27 cellular contexts compared by ENCODE assay signal in the genomic region with DNA sequence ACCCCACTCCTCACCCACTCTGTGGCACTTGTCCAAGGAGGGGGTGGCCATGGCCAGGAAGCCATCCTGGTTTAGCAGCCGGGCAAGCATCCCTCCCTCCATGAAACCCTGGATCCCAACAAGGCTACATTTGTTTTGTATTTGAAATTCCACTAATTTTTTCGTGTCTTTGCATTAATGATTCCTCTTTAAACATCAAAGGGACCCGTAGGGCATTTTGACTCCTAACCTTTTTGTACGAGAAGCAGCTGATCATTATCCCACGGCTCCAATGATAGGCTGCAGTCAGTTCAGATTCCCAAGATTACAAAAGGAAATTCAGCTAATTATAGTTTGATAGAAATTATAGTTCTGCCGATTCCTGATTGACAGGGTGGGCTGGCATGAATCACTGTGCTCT. TPM values are rescaled to one million over a fixed set of nuclear protein-coding genes. Genes with fewer than 3 reads are reported as not detected.
"Had no signal": no experiment of that assay in that cellular context is flagged by ENCODE, and none has a peak within 500 bp of the region (broad histone marks: within the 10 kb centered on the region; RNA-seq: fewer than 3 reads in every experiment).

No MANE protein-coding gene starts in this region.

- H3K4me2 ChIP-seq: KMS-11 had no signal

- H3K9me3 ChIP-seq: breast epithelium, Peyer's patch had no signal

- ATAC-seq: activated CD8-positive, alpha-beta memory T cell treated with anti-CD3 and anti-CD28 coated beads, Interleukin-2, amount 10 ng/mL, durations not matched to agents 7 days and 5 days; T-helper 17 cell; WTC11 had no signal

- H3K9ac ChIP-seq: KMS-11 had no signal

- DNase-seq: activated CD4-positive, alpha-beta T cell treated with anti-CD3 and anti-CD28 coated beads for 1 hour; activated CD4-positive, alpha-beta T cell treated with anti-CD3 and anti-CD28 coated beads, Interleukin-2, amount 10 ng/mL, durations not matched to agents 24 days and 14 days; activated CD4-positive, alpha-beta T cell treated with anti-CD3 and anti-CD28 coated beads, Interleukin-2, amount 50 U/mL, for 48 hours; activated CD8-positive, alpha-beta memory T cell treated with anti-CD3 and anti-CD28 coated beads, Interleukin-2, amount 10 ng/mL, durations not matched to agents 7 days and 5 days; activated effector memory CD4-positive, alpha-beta T cell treated with Interleukin-2 at 50 U/mL for 16 hours; activated naive CD4-positive, alpha-beta T cell; activated T-cell treated with anti-CD3 and anti-CD28 coated beads, Interleukin-2, amount 50 U/mL, for 24 hours; aorta; caudate nucleus; MM.1S; NCI-H1048; NCI-H146; NCI-H187 treated with DMSO at 0.1 percent for 48 hours; NCI-H2081 treated with DMSO at 0.1 percent for 48 hours; NCI-H2227 treated with DMSO at 0.1 percent for 48 hours; NCI-H446 treated with DMSO at 0.1 percent for 48 hours; NCI-H524 treated with DMSO at 0.1 percent for 48 hours; NCI-H82; Peyer's patch; SHP77 treated with DMSO at 0.1 percent for 48 hours; T-helper 17 cell; T-helper 9 cell had no signal

- H3K27ac ChIP-seq: breast epithelium, KMS-11, Peyer's patch, RWPE1 had no signal

- H3K4me3 ChIP-seq: breast epithelium, Peyer's patch had no signal

- H3K27me3 ChIP-seq: breast epithelium, Peyer's patch had no signal

- H3K36me3 ChIP-seq: breast epithelium, Peyer's patch had no signal

RNA-seq across cellular contexts. Expression of gene MYEOV, which starts 10.7 kb away (rescaled TPM):
- total RNA-seq: activated CD8-positive, alpha-beta memory T cell treated with anti-CD3 and anti-CD28 coated beads, Interleukin-2, amount 10 ng/mL, durations not matched to agents 7 days and 5 days; cerebellum had no signal
- polyA plus RNA-seq: aorta had no signal
